In genomic region chr5:175684931-175685330, GRCh38 we compare ENCODE assay signal across 23 cellular contexts. TPM values are rescaled to one million over a fixed set of nuclear protein-coding genes. Genes with fewer than 3 reads are reported as not detected.
DNase-seq lines count a peak whose midpoint lies in the region; ATAC-seq, FAIRE-seq and TF ChIP-seq lines count a peak whose summit lies in the region.
"Had no signal": no experiment of that assay in that cellular context is flagged by ENCODE, and none has a peak within 500 bp of the region (broad histone marks: within the 10 kb centered on the region; RNA-seq: fewer than 3 reads in every experiment).

No MANE protein-coding gene starts in this region.

- H3F3A ChIP-seq in neural progenitor cell (ENCODE audit: low read depth): no peaks in the 10 kb centered on the region

- peak; percentile 63 for DNase-seq in cardiac septum (ENCODE audit: low spot score)
- no peak for DNase-seq in right cardiac atrium
- DNase-seq in CD4-positive, alpha-beta T cell: no peak
- peak; percentile 15 for DNase-seq in posterior vena cava (ENCODE audit: low spot score)
- no peak for DNase-seq in neural progenitor cell (ENCODE audit: low spot score)
- no peak for DNase-seq in GM12891 (ENCODE audit: insufficient read length, low spot score)
- DNase-seq: C1 segment of cervical spinal cord; DMS 273 treated with DMSO at 0.1 percent for 48 hours; DND-41; NCI-H1105; NCI-H2081; NCI-H2171 treated with DMSO at 0.1 percent for 48 hours; NCI-H446 treated with DMSO at 0.1 percent for 48 hours; NCI-H69; NK-92 treated with Interleukin-12 subunit alpha and Interleukin-12 subunit beta, amount 100 ng/mL, for 24 hours had no signal

- no peaks in the 10 kb centered on the region for H3K79me2 ChIP-seq in neural progenitor cell (ENCODE audit: low read depth)

- H3K4me3 ChIP-seq in right cardiac atrium (ENCODE audit: low read length) (no peak overlapping the region), neural progenitor cell (no peak overlapping the region)
- H3K4me3 ChIP-seq: K562, Peyer's patch had no signal

- H3K27me3 ChIP-seq in right cardiac atrium (ENCODE audit: control insufficient read depth, insufficient read depth): no peaks in the 10 kb centered on the region
- no peaks in the 10 kb centered on the region for H3K27me3 ChIP-seq in CD4-positive, alpha-beta T cell (ENCODE audit: control insufficient read depth, insufficient read depth, low read length)
- no peaks in the 10 kb centered on the region for H3K27me3 ChIP-seq in neural progenitor cell
- H3K27me3 ChIP-seq: Peyer's patch had no signal

- H2AFZ ChIP-seq in neural progenitor cell (replicated peaks): no peak overlapping the region

- 88% methylated on average over 5 of the region's 5 CpGs for WGBS in right cardiac atrium

- no peak for FAIRE-seq in GM12891 (lab: Jason Lieb, UNC)
- FAIRE-seq: H54, K562 had no signal

- TF ChIP-seq CTCF in CD4-positive, alpha-beta T cell (IDR thresholded peaks at IDR 0.05): no peak
- no peak for TF ChIP-seq CTCF in neural progenitor cell (IDR thresholded peaks at IDR 0.05)

- H3K36me3 ChIP-seq in neural progenitor cell: no peaks in the 10 kb centered on the region
- H3K36me3 ChIP-seq: Peyer's patch had no signal

- H3K27ac ChIP-seq in right cardiac atrium (ENCODE audit: low read length) (no peak overlapping the region), angular gyrus (ENCODE audit: low read depth, low read length) (peak overlapping the region; percentile 47), neural progenitor cell (no peak overlapping the region)
- H3K27ac ChIP-seq in CD4-positive, alpha-beta T cell (ENCODE audit: low read depth, low read length): no peak overlapping the region
- H3K27ac ChIP-seq: Peyer's patch had no signal

- no peaks in the 10 kb centered on the region for H3K9me3 Mint-ChIP-seq in CD4-positive, alpha-beta T cell
- no peaks in the 10 kb centered on the region for H3K9me3 Mint-ChIP-seq in neural progenitor cell

- peak overlapping the region; percentile 9 for H3K27ac Mint-ChIP-seq in CD4-positive, alpha-beta T cell
- no peak overlapping the region for H3K27ac Mint-ChIP-seq in neural progenitor cell

- H3K4me1 ChIP-seq in right cardiac atrium (ENCODE audit: control insufficient read depth, insufficient read depth, low read length) (peaks cover 8% of the 10 kb centered on the region), neural progenitor cell (no peaks in the 10 kb centered on the region)
- H3K4me1 ChIP-seq: Peyer's patch had no signal

- H3K4me1 Mint-ChIP-seq in CD4-positive, alpha-beta T cell (ENCODE audit: low read depth): peaks cover 45% of the 10 kb centered on the region
- H3K4me1 Mint-ChIP-seq in neural progenitor cell: peaks cover 17% of the 10 kb centered on the region

- TF ChIP-seq POLR2A in GM12891 (IDR thresholded peaks at IDR 0.05; ENCODE audit: low read depth, low read length): no peak

- intact Hi-C loops in cardiac septum (cut with DNase I): no loop called here
- intact Hi-C loops in right cardiac atrium (cut with DNase I): no loop called here
- intact Hi-C loops in CD4-positive, alpha-beta T cell (cut with DNase I, micrococcal nuclease): no loop called here
- intact Hi-C loops in posterior vena cava (cut with DNase I): no loop called here

- no peak for ATAC-seq in right cardiac atrium
- no peak for ATAC-seq in CD4-positive, alpha-beta T cell (ENCODE audit: poor library complexity)
- no peak for ATAC-seq in HG03175 (IDR thresholded peaks at IDR 0.05; ENCODE audit: unreplicated experiment)
- ATAC-seq: K562, Right ventricle myocardium inferior had no signal

- CTCF ChIA-PET in CD4-positive, alpha-beta T cell (lab: Charles Lee): no interaction called here

- no peak overlapping the region for H3K4me2 ChIP-seq in neural progenitor cell

- POLR2A ChIA-PET in CD4-positive, alpha-beta T cell (lab: Charles Lee): no interaction called here

- no peak overlapping the region for H3K9ac ChIP-seq in neural progenitor cell

- no peak overlapping the region for H3K4me3 Mint-ChIP-seq in CD4-positive, alpha-beta T cell
- no peak overlapping the region for H3K4me3 Mint-ChIP-seq in neural progenitor cell

- peaks cover 76% of the 10 kb centered on the region for H3K36me3 Mint-ChIP-seq in CD4-positive, alpha-beta T cell (ENCODE audit: low read depth)
- H3K36me3 Mint-ChIP-seq in neural progenitor cell: no peaks in the 10 kb centered on the region

- H3K27me3 Mint-ChIP-seq in CD4-positive, alpha-beta T cell: no peaks in the 10 kb centered on the region
- peaks cover 13% of the 10 kb centered on the region for H3K27me3 Mint-ChIP-seq in neural progenitor cell (ENCODE audit: insufficient read depth, low read depth)

- no peaks in the 10 kb centered on the region for H4K20me1 ChIP-seq in neural progenitor cell (ENCODE audit: low read depth)

- no peaks in the 10 kb centered on the region for H3K9me3 ChIP-seq in right cardiac atrium (ENCODE audit: control insufficient read depth, low read length)
- no peaks in the 10 kb centered on the region for H3K9me3 ChIP-seq in CD4-positive, alpha-beta T cell (ENCODE audit: control insufficient read depth, low read length)
- H3K9me3 ChIP-seq in neural progenitor cell (ENCODE audit: low read depth): no peaks in the 10 kb centered on the region
- H3K9me3 ChIP-seq: Peyer's patch had no signal

TF ChIP-seq in GM12891, 5 proteins besides CTCF, POLR2A, EP300 and RAD21:
- TF ChIP-seq POLR2AphosphoS5 (IDR thresholded peaks at IDR 0.05; ENCODE audit: low read depth, low read length): no peak

RNA-seq across cellular contexts. Expression of gene HRH2, which starts 27.1 kb away (rescaled TPM):
- total RNA-seq in cardiac septum: 60.1 TPM
- 10 to 100 TPM; 21.0 to 37.5 (median 32.0) TPM for total RNA-seq in right cardiac atrium
- polyA plus RNA-seq in right cardiac atrium: 18.6 TPM
- total RNA-seq in CD4-positive, alpha-beta T cell: 1 to 10 TPM; 2.9 to 3.4 TPM
- 1 to 10 TPM; 6.9 to 8.2 TPM for total RNA-seq in posterior vena cava
- total RNA-seq in neural progenitor cell (ENCODE audit: low replicate concordance): 0.19 TPM in 1 of 2 replicates, not detected in the other
- 0.01 TPM for polyA plus RNA-seq in GM12891 (2012; ENCODE audit: low read depth, missing spikeins)
- total RNA-seq: A673, G401, K562 had no signal

Comparison
In these comparisons a context has a peak if more than half of its experiments do, and no peak if none do; other contexts are left out.
1. DNase-seq: peak in cardiac septum (single experiment) and posterior vena cava (single experiment); none in right cardiac atrium (0 of 3), CD4-positive, alpha-beta T cell (0 of 10), neural progenitor cell (single experiment) and GM12891 (single experiment).